8 cellular contexts compared by ENCODE assay signal in the genomic region with DNA sequence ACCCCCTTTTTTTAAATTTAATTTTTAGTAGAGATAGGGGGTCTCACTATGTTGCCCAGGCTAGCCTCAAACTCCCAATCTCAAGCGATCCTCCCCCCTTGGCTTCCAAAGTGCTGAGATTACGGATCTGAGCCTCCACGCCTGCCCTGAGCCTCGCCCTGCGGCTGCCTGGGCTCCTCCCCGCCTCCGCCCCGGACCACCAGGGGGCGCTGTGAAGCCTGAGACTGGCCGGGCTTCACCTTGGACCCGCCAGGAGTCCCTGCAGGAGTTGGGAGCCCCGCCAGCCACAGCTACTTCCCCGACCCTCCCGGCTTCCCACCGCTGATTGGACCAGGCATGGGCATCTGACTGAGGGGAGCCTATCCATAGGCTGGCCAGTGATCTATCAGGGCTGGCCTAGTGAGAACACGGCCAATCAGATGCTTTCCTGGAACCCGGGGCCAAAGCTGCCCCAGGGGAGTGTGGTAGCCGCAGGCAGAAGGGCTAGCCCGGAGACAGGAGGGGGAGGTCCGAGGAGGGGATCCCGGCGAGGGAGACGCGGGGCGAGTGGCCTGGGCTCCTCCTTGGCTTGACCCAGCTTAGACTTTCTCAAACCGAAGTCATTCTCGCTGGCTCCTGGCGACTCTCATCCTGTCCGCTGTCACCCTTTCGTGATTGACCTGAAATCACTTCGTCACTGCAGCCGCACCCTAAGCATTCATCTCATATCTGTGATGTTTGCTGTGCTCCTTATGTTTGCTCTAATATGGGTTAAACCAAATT. TPM values are rescaled to one million over a fixed set of nuclear protein-coding genes. Genes with fewer than 3 reads are reported as not detected.
A peak's percentile ranks its signal among the peaks of the same experiment; 100 is the strongest.
DNase-seq lines count a peak whose midpoint lies in the region; ATAC-seq and TF ChIP-seq lines count a peak whose summit lies in the region.

No MANE protein-coding gene starts in this region.

- H3K4me1 ChIP-seq in thyroid gland: peaks cover 5% of the 10 kb centered on the region in 2 donors

- H3K36me3 ChIP-seq in SK-N-MC (ENCODE audit: insufficient read depth, low read length): no peaks in the 10 kb centered on the region
- H3K36me3 ChIP-seq in thyroid gland: no peaks in the 10 kb centered on the region

- H3K27ac Mint-ChIP-seq in HFFc6: peak overlapping the region; percentile 89
- H3K27ac Mint-ChIP-seq in activated naive CD4-positive, alpha-beta T cell treated with anti-CD3 and anti-CD28 coated beads, Interleukin-2, amount 50 U/mL, for 72 hours: peak overlapping the region; percentile 77 to 84
- peak overlapping the region; percentile 79 for H3K27ac Mint-ChIP-seq in osteocyte (ENCODE audit: unreplicated experiment)

- peak; percentile 100 for TF ChIP-seq CTCF in HFFc6 (IDR thresholded peaks at IDR 0.05)
- peak; percentile 99 for TF ChIP-seq CTCF in osteocyte (IDR thresholded peaks at IDR 0.05)
- peak; percentile 94 to 100 (median 98) for TF ChIP-seq CTCF in thyroid gland (IDR thresholded peaks at IDR 0.05)

- intact Hi-C loops in head of caudate nucleus (cut with DNase I) (loop anchor here (2.0 kb wide), 1 partner anchor 68 kb away; the partner anchor contains the start of gene RCOR1), thyroid gland (cut with DNase I) (loop anchor here (5.0 kb wide), 1 partner anchor 63 kb away; no protein-coding TSS in a partner anchor)

- H3K4me3 ChIP-seq in GM08714 (ENCODE audit: low read length) (peak overlapping the region; percentile 91), SK-N-MC (peak overlapping the region; percentile 95), thyroid gland (replicated peaks in 1 of 3) (peak overlapping the region; percentile 14 to 70 (median 36))

- DNase-seq in HFFc6 (peak; percentile 99), NAMALWA (ENCODE audit: low spot score) (peak; percentile 99), SK-N-MC (ENCODE audit: low read depth, low spot score) (peak; percentile 93), head of caudate nucleus (peak; percentile 93 to 99 (median 98)), osteocyte (ENCODE audit: extremely low spot score, unreplicated experiment) (peak; percentile 99), thyroid gland (peak; percentile 100)
- peak; percentile 94 to 100 for DNase-seq in activated naive CD4-positive, alpha-beta T cell treated with anti-CD3 and anti-CD28 coated beads, Interleukin-2, amount 50 U/mL, for 72 hours (ENCODE audit: low spot score in 2 of 2)

- H3K36me3 Mint-ChIP-seq in HFFc6 (ENCODE audit: low read depth): no peaks in the 10 kb centered on the region
- H3K36me3 Mint-ChIP-seq in activated naive CD4-positive, alpha-beta T cell treated with anti-CD3 and anti-CD28 coated beads, Interleukin-2, amount 50 U/mL, for 72 hours: no peaks in the 10 kb centered on the region
- H3K36me3 Mint-ChIP-seq in osteocyte (ENCODE audit: unreplicated experiment): no peaks in the 10 kb centered on the region

- H3K27me3 ChIP-seq in thyroid gland: no peaks in the 10 kb centered on the region

- ATAC-seq in activated naive CD4-positive, alpha-beta T cell treated with anti-CD3 and anti-CD28 coated beads, Interleukin-2, amount 50 U/mL, for 72 hours: peak; percentile 95 to 99

- H3K27me3 Mint-ChIP-seq in HFFc6 (ENCODE audit: insufficient read depth) (no peaks in the 10 kb centered on the region), osteocyte (ENCODE audit: unreplicated experiment) (no peaks in the 10 kb centered on the region)

- peak in 1 of 2 donors; percentile 75 for TF ChIP-seq POLR2A in thyroid gland (IDR thresholded peaks at IDR 0.05)

- H3K27ac ChIP-seq in SK-N-MC: peak overlapping the region; percentile 100
- H3K27ac ChIP-seq in thyroid gland: peak overlapping the region; percentile 63 to 83 (median 83)

- H3K9me3 ChIP-seq in SK-N-MC (ENCODE audit: low read depth, low read length): no peaks in the 10 kb centered on the region
- no peaks in the 10 kb centered on the region for H3K9me3 ChIP-seq in thyroid gland

- H3K4me3 Mint-ChIP-seq in HFFc6: peak overlapping the region; percentile 90
- H3K4me3 Mint-ChIP-seq in osteocyte (ENCODE audit: unreplicated experiment): peak overlapping the region; percentile 89

- peak overlapping the region; percentile 93 for H3K9ac ChIP-seq in SK-N-MC (ENCODE audit: insufficient read length)

- H3K4me1 Mint-ChIP-seq in HFFc6 (ENCODE audit: low read depth) (peaks cover 26% of the 10 kb centered on the region), osteocyte (ENCODE audit: unreplicated experiment) (peaks cover 18% of the 10 kb centered on the region)

- WGBS in thyroid gland, 2 donors: 0 to 2% methylated on average over 20 of the region's 32 CpGs

- H3K9me3 Mint-ChIP-seq in HFFc6 (no peaks in the 10 kb centered on the region), osteocyte (ENCODE audit: unreplicated experiment) (no peaks in the 10 kb centered on the region)
- no peaks in the 10 kb centered on the region for H3K9me3 Mint-ChIP-seq in activated naive CD4-positive, alpha-beta T cell treated with anti-CD3 and anti-CD28 coated beads, Interleukin-2, amount 50 U/mL, for 72 hours

RNA-seq across cellular contexts. Expression of gene ANKRD9, which starts 15.1 kb away (rescaled TPM):
- total RNA-seq in HFFc6 (2021; fragmentation: NEBNext Ultra II Directional; extraction: Animal tissue kit (Norgen Biotek cat#: 25700)): 10 to 100 TPM; 13.4 to 18.0 (median 15.6) TPM
- total RNA-seq in activated naive CD4-positive, alpha-beta T cell treated with anti-CD3 and anti-CD28 coated beads, Interleukin-2, amount 50 U/mL, for 72 hours: 10 to 100 TPM in 1 of 2 donors, 1 to 10 TPM in 1; 5.2 to 15.8 TPM
- total RNA-seq in osteocyte (12.6 and 13.6 TPM in 2 replicates), thyroid gland (10 to 100 TPM; 36.4 to 62.8 (median 55.0) TPM)

Comparison
In these comparisons a context has a peak if more than half of its experiments do, and no peak if none do; other contexts are left out.
1. Peak in every context shown above with its lines: DNase-seq, ATAC-seq, H3K4me3 ChIP-seq and H3K27ac ChIP-seq.
2. H3K4me3 ChIP-seq: peak in every context shown above with its lines; median percentile 95 in SK-N-MC; 91 in GM08714; 36 in thyroid gland.